In genomic region chr21:43300496-43301423, GRCh38 we compare ENCODE assay signal across 1 cellular context.
TF ChIP-seq lines count a peak whose summit lies in the region.

No MANE protein-coding gene starts in this region.

TF ChIP-seq in WTC11, 78 proteins besides CTCF, POLR2A, EP300 and RAD21 (continued from another document):
- TF ChIP-seq, protein P1, sequence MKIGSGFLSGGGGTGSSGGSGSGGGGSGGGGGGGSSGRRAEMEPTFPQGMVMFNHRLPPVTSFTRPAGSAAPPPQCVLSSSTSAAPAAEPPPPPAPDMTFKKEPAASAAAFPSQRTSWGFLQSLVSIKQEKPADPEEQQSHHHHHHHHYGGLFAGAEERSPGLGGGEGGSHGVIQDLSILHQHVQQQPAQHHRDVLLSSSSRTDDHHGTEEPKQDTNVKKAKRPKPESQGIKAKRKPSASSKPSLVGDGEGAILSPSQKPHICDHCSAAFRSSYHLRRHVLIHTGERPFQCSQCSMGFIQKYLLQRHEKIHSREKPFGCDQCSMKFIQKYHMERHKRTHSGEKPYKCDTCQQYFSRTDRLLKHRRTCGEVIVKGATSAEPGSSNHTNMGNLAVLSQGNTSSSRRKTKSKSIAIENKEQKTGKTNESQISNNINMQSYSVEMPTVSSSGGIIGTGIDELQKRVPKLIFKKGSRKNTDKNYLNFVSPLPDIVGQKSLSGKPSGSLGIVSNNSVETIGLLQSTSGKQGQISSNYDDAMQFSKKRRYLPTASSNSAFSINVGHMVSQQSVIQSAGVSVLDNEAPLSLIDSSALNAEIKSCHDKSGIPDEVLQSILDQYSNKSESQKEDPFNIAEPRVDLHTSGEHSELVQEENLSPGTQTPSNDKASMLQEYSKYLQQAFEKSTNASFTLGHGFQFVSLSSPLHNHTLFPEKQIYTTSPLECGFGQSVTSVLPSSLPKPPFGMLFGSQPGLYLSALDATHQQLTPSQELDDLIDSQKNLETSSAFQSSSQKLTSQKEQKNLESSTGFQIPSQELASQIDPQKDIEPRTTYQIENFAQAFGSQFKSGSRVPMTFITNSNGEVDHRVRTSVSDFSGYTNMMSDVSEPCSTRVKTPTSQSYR (CRISPR knock-in tag; IDR thresholded peaks at IDR 0.05), result no peak
- TF ChIP-seq NFYB (CRISPR knock-in tag; conservative IDR thresholded peaks at IDR 0.05; ENCODE audit: low read depth), result no peak
TF ChIP-seq in WTC11: peak in this region for 0.
